In genomic region chr2:88099798-88100488, GRCh38 we compare ENCODE assay signal across 11 cellular contexts. TPM values are rescaled to one million over a fixed set of nuclear protein-coding genes. Genes with fewer than 3 reads are reported as not detected.
A peak's percentile ranks its signal among the peaks of the same experiment; 100 is the strongest.
DNase-seq lines count a peak whose midpoint lies in the region; ATAC-seq and TF ChIP-seq lines count a peak whose summit lies in the region.
"Had no signal": no experiment of that assay in that cellular context is flagged by ENCODE, and none has a peak within 500 bp of the region (broad histone marks: within the 10 kb centered on the region; RNA-seq: fewer than 3 reads in every experiment).

No MANE protein-coding gene starts in this region.

- H3K4me1 ChIP-seq in SJCRH30 = no peaks in the 10 kb centered on the region
- peaks cover 11 to 21% (median 21%) of the 10 kb centered on the region in 3 donors for H3K4me1 ChIP-seq in skeletal muscle tissue (ENCODE audit: control insufficient read depth in 3 of 3, insufficient read depth in 3 of 3, low read length in 3 of 3)

- H3K36me3 Mint-ChIP-seq in activated CD4-positive, alpha-beta T cell treated with anti-CD3 and anti-CD28 coated beads for 36 hours (ENCODE audit: low read depth) = no peaks in the 10 kb centered on the region

- H3K9ac ChIP-seq in skeletal muscle tissue (ENCODE audit: low read depth in 1 of 3, low read length in 3 of 3) = no peak overlapping the region

- CTCF ChIA-PET in activated CD4-positive, alpha-beta T cell treated with anti-CD3 and anti-CD28 coated beads for 36 hours (lab: Charles Lee) = interaction anchor here (0.6 to 2.2 kb wide), 3 partner anchors 8 to 45 kb away, joined by 3 to 6 read pairs (median 5); no protein-coding TSS in a partner anchor

- H3K27ac Mint-ChIP-seq in activated CD4-positive, alpha-beta T cell treated with anti-CD3 and anti-CD28 coated beads for 36 hours = no peak overlapping the region
- H3K27ac Mint-ChIP-seq: activated CD4-positive, alpha-beta T cell treated with anti-CD3 and anti-CD28 coated beads, Interleukin-2, amount 10 ng/mL, durations not matched to agents 7 days and 5 days had no signal

- H3K4me3 ChIP-seq in SJCRH30 (no peak overlapping the region), foreskin fibroblast (ENCODE audit: low read depth in 1 of 2, low read length in 2 of 2) (no peak overlapping the region), skeletal muscle tissue (ENCODE audit: low read length in 3 of 3) (no peak overlapping the region)

- H3K9me3 Mint-ChIP-seq in activated CD4-positive, alpha-beta T cell treated with anti-CD3 and anti-CD28 coated beads for 36 hours (ENCODE audit: low read depth) = no peaks in the 10 kb centered on the region
- H3K9me3 Mint-ChIP-seq: activated CD4-positive, alpha-beta T cell treated with anti-CD3 and anti-CD28 coated beads, Interleukin-2, amount 10 ng/mL, durations not matched to agents 7 days and 5 days had no signal

- H3K27me3 ChIP-seq in SJCRH30 (no peaks in the 10 kb centered on the region), skeletal muscle tissue (ENCODE audit: control insufficient read depth in 3 of 3, insufficient read depth in 3 of 3, low read length in 3 of 3) (no peaks in the 10 kb centered on the region)

- no peaks in the 10 kb centered on the region for H3K9me3 ChIP-seq in SJCRH30 (replicated peaks)
- H3K9me3 ChIP-seq in skeletal muscle tissue (ENCODE audit: control insufficient read depth in 3 of 3, low read length in 3 of 3) = no peaks in the 10 kb centered on the region

- intact Hi-C loops in activated CD4-positive, alpha-beta T cell treated with anti-CD3 and anti-CD28 coated beads for 36 hours (cut with DNase I, micrococcal nuclease) = no loop called here

- peaks cover 6% of the 10 kb centered on the region for H3K27me3 Mint-ChIP-seq in activated CD4-positive, alpha-beta T cell treated with anti-CD3 and anti-CD28 coated beads for 36 hours

- no peak for TF ChIP-seq CTCF in foreskin fibroblast (IDR thresholded peaks at IDR 0.05; ENCODE audit: low read depth, low read length)

- H3K27ac ChIP-seq in SJCRH30 = no peak overlapping the region
- peak overlapping the region; percentile 67 for H3K27ac ChIP-seq in skeletal muscle tissue (ENCODE audit: low read depth, low read length)

- POLR2A ChIA-PET in activated CD4-positive, alpha-beta T cell treated with anti-CD3 and anti-CD28 coated beads for 36 hours (lab: Charles Lee) = no interaction called here

- no peaks in the 10 kb centered on the region for H3K4me1 Mint-ChIP-seq in activated CD4-positive, alpha-beta T cell treated with anti-CD3 and anti-CD28 coated beads for 36 hours
- H3K4me1 Mint-ChIP-seq: activated CD4-positive, alpha-beta T cell treated with anti-CD3 and anti-CD28 coated beads, Interleukin-2, amount 10 ng/mL, durations not matched to agents 7 days and 5 days had no signal

- ATAC-seq in activated CD4-positive, alpha-beta T cell treated with anti-CD3 and anti-CD28 coated beads for 36 hours = peak; percentile 26
- ATAC-seq in GM19023 (IDR thresholded peaks at IDR 0.05; ENCODE audit: unreplicated experiment) = no peak

- H3K36me3 ChIP-seq in SJCRH30 (no peaks in the 10 kb centered on the region), skeletal muscle tissue (ENCODE audit: control insufficient read depth in 3 of 3, insufficient read depth in 3 of 3, low read length in 3 of 3) (peaks cover 30 to 50% (median 42%) of the 10 kb centered on the region in 3 donors)

- peak; percentile 9 for DNase-seq in activated CD4-positive, alpha-beta T cell treated with anti-CD3 and anti-CD28 coated beads for 36 hours
- DNase-seq in activated CD4-positive, alpha-beta T cell treated with anti-CD3 and anti-CD28 coated beads, Interleukin-2, amount 50 U/mL, for 4 hours = no peak
- DNase-seq in SJCRH30 (peak; percentile 29 to 52), foreskin fibroblast (peak; percentile 5 to 41), amniotic stem cell (lab: John Stamatoyannopoulos, UW) (no peak), UCSD-AML1 (lab: John Stamatoyannopoulos, UW; ENCODE audit: unreplicated experiment) (no peak)
- DNase-seq: activated CD4-positive, alpha-beta T cell treated with anti-CD3 and anti-CD28 coated beads, Interleukin-2, amount 10 ng/mL, durations not matched to agents 7 days and 5 days; aorta had no signal

- H3K4me3 Mint-ChIP-seq in activated CD4-positive, alpha-beta T cell treated with anti-CD3 and anti-CD28 coated beads for 36 hours = no peak overlapping the region
- H3K4me3 Mint-ChIP-seq: activated CD4-positive, alpha-beta T cell treated with anti-CD3 and anti-CD28 coated beads, Interleukin-2, amount 10 ng/mL, durations not matched to agents 7 days and 5 days had no signal

RNA-seq across cellular contexts. Expression of gene FABP1, which starts 27.9 kb away (rescaled TPM):
- total RNA-seq in activated CD4-positive, alpha-beta T cell treated with anti-CD3 and anti-CD28 coated beads for 36 hours = not detected
- 0.32 TPM in 1 of 2 replicates, not detected in the other for total RNA-seq in SJCRH30 (2014; rRNA removed; shearing (Covaris generic))
- not detected for total RNA-seq in skeletal muscle tissue
- total RNA-seq: activated CD4-positive, alpha-beta T cell treated with anti-CD3 and anti-CD28 coated beads, Interleukin-2, amount 10 ng/mL, durations not matched to agents 7 days and 5 days; aorta; glomerular endothelial cell had no signal

RNA-seq across cellular contexts. Expression of gene SMYD1, which starts 32.3 kb away (rescaled TPM):
- not detected for total RNA-seq in activated CD4-positive, alpha-beta T cell treated with anti-CD3 and anti-CD28 coated beads for 36 hours
- total RNA-seq in SJCRH30 (2014; rRNA removed; shearing (Covaris generic)) = 2.3 and 2.4 TPM in 2 replicates
- 147 TPM for total RNA-seq in skeletal muscle tissue
- total RNA-seq: activated CD4-positive, alpha-beta T cell treated with anti-CD3 and anti-CD28 coated beads, Interleukin-2, amount 10 ng/mL, durations not matched to agents 7 days and 5 days; aorta; glomerular endothelial cell had no signal

RNA-seq across cellular contexts. Expression of gene KRCC1, which starts 44.4 kb away (rescaled TPM):
- 10 to 100 TPM; 11.5 to 12.9 TPM for total RNA-seq in activated CD4-positive, alpha-beta T cell treated with anti-CD3 and anti-CD28 coated beads for 36 hours
- 5.6 and 6.0 TPM in 2 replicates for total RNA-seq in SJCRH30 (2014; rRNA removed; shearing (Covaris generic))
- 11.5 TPM for total RNA-seq in skeletal muscle tissue

Comparison
In these comparisons a context has a peak if more than half of its experiments do, and no peak if none do; other contexts are left out.
1. DNase-seq: peak in activated CD4-positive, alpha-beta T cell treated with anti-CD3 and anti-CD28 coated beads for 36 hours (single experiment), SJCRH30 (2 of 2) and foreskin fibroblast (2 of 2); none in activated CD4-positive, alpha-beta T cell treated with anti-CD3 and anti-CD28 coated beads, Interleukin-2, amount 50 U/mL, for 4 hours (0 of 2), amniotic stem cell (single experiment) and UCSD-AML1 (single experiment).
2. RNA of gene SMYD1, which starts 32.3 kb away (total RNA-seq): 147 TPM in skeletal muscle tissue (single experiment); 2.3 to 2.4 TPM in SJCRH30 and not detected in activated CD4-positive, alpha-beta T cell treated with anti-CD3 and anti-CD28 coated beads for 36 hours; every median in the first group is over 10 times any median in the second.